ENCODE assay signal across 1 cellular context in the genomic region with DNA sequence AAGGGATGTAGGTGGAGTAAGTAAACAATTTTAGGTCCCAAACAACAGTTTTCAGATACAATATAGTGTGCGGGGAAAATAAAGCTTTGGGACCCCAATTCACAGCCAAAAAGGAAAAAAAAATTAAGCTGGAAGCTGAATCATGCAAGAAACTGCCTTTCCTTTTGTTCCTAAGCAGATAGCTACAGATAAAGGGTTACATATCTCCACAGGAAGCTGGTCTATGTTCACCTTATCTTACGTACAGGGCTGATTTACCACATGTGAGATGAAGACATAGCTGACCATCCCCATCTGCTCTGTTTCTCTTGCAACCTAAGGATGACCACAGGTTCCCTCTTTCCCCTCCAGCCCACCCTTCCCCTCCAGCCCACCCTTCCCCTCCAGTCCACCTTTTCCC.
TF ChIP-seq lines count a peak whose summit lies in the region.

No MANE protein-coding gene starts in this region.

TF ChIP-seq in K562, 482 proteins besides CTCF, POLR2A, EP300 and RAD21 (continued from another document and continues in another):
- TF ChIP-seq, protein P1, sequence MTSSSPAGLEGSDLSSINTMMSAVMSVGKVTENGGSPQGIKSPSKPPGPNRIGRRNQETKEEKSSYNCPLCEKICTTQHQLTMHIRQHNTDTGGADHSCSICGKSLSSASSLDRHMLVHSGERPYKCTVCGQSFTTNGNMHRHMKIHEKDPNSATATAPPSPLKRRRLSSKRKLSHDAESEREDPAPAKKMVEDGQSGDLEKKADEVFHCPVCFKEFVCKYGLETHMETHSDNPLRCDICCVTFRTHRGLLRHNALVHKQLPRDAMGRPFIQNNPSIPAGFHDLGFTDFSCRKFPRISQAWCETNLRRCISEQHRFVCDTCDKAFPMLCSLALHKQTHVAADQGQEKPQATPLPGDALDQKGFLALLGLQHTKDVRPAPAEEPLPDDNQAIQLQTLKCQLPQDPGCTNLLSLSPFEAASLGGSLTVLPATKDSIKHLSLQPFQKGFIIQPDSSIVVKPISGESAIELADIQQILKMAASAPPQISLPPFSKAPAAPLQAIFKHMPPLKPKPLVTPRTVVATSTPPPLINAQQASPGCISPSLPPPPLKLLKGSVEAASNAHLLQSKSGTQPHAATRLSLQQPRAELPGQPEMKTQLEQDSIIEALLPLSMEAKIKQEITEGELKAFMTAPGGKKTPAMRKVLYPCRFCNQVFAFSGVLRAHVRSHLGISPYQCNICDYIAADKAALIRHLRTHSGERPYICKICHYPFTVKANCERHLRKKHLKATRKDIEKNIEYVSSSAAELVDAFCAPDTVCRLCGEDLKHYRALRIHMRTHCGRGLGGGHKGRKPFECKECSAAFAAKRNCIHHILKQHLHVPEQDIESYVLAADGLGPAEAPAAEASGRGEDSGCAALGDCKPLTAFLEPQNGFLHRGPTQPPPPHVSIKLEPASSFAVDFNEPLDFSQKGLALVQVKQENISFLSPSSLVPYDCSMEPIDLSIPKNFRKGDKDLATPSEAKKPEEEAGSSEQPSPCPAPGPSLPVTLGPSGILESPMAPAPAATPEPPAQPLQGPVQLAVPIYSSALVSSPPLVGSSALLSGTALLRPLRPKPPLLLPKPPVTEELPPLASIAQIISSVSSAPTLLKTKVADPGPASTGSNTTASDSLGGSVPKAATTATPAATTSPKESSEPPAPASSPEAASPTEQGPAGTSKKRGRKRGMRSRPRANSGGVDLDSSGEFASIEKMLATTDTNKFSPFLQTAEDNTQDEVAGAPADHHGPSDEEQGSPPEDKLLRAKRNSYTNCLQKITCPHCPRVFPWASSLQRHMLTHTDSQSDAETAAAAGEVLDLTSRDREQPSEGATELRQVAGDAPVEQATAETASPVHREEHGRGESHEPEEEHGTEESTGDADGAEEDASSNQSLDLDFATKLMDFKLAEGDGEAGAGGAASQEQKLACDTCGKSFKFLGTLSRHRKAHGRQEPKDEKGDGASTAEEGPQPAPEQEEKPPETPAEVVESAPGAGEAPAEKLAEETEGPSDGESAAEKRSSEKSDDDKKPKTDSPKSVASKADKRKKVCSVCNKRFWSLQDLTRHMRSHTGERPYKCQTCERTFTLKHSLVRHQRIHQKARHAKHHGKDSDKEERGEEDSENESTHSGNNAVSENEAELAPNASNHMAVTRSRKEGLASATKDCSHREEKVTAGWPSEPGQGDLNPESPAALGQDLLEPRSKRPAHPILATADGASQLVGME (CRISPR knock-in tag; IDR thresholded peaks at IDR 0.05), result no peak
- TF ChIP-seq MAFK (IDR thresholded peaks at IDR 0.05; ENCODE audit: low read length) (no peak), NCOR1 (IDR thresholded peaks at IDR 0.05) (peak; percentile 21; the same call in 1 of the 2 replicates), RFX7 (CRISPR knock-in tag; IDR thresholded peaks at IDR 0.05) (no peak), TRIM24 (IDR thresholded peaks at IDR 0.05) (peak in 1 of 2 experiments; percentile 41; a peak in 1 of 4 replicates), SIN3B (IDR thresholded peaks at IDR 0.05; ENCODE audit: low read depth) (no peak), FOXK2 (conservative IDR thresholded peaks at IDR 0.05 in 1 of 2, IDR thresholded peaks at IDR 0.05 in 1 of 2; ENCODE audit: low read depth in 2 of 2) (no peak), POLR2AphosphoS2 (IDR thresholded peaks at IDR 0.05; ENCODE audit: low read length) (no peak), ZNF561 (CRISPR knock-in tag; conservative IDR thresholded peaks at IDR 0.05) (no peak), ZNF24 (IDR thresholded peaks at IDR 0.05) (no peak), SMARCA4 (IDR thresholded peaks at IDR 0.05) (peak; percentile 56; the same call in 1 of the 2 replicates), CTBP1 (IDR thresholded peaks at IDR 0.05; ENCODE audit: borderline replicate concordance) (peak; percentile 23; the same call in 1 of the 2 replicates), SMARCE1 (IDR thresholded peaks at IDR 0.05) (0 out of 2 replicates have a peak, but pooled peaks have one; percentile 20), ZNF146 (CRISPR knock-in tag; IDR thresholded peaks at IDR 0.05; ENCODE audit: unreplicated experiment) (no peak), ZNF764 (CRISPR knock-in tag; IDR thresholded peaks at IDR 0.05; ENCODE audit: low read depth) (no peak), PTBP1 (IDR thresholded peaks at IDR 0.05; ENCODE audit: low read depth, low read length) (no peak), GABPA (tag; conservative IDR thresholded peaks at IDR 0.05; ENCODE audit: low read depth) (0 out of 2 replicates have a peak, but pooled peaks have one; percentile 28), GABPB2 (CRISPR knock-in tag; conservative IDR thresholded peaks at IDR 0.05) (no peak), MTA2 (IDR thresholded peaks at IDR 0.05; ENCODE audit: low read depth) (0 out of 2 replicates have a peak, but pooled peaks have one; percentile 32), MTA3 (IDR thresholded peaks at IDR 0.05; ENCODE audit: borderline replicate concordance) (no peak), ZNF780A (CRISPR knock-in tag; IDR thresholded peaks at IDR 0.05) (no peak), ARID1B (IDR thresholded peaks at IDR 0.05) (peak; percentile 74), CXXC5 (CRISPR knock-in tag; IDR thresholded peaks at IDR 0.05) (0 out of 2 replicates have a peak, but pooled peaks have one; percentile 13)
- TF ChIP-seq, protein P2, sequence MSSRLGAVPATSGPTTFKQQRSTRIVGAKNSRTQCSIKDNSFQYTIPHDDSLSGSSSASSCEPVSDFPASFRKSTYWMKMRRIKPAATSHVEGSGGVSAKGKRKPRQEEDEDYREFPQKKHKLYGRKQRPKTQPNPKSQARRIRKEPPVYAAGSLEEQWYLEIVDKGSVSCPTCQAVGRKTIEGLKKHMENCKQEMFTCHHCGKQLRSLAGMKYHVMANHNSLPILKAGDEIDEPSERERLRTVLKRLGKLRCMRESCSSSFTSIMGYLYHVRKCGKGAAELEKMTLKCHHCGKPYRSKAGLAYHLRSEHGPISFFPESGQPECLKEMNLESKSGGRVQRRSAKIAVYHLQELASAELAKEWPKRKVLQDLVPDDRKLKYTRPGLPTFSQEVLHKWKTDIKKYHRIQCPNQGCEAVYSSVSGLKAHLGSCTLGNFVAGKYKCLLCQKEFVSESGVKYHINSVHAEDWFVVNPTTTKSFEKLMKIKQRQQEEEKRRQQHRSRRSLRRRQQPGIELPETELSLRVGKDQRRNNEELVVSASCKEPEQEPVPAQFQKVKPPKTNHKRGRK (tag; IDR thresholded peaks at IDR 0.05), result no peak
- TF ChIP-seq, protein P3, sequence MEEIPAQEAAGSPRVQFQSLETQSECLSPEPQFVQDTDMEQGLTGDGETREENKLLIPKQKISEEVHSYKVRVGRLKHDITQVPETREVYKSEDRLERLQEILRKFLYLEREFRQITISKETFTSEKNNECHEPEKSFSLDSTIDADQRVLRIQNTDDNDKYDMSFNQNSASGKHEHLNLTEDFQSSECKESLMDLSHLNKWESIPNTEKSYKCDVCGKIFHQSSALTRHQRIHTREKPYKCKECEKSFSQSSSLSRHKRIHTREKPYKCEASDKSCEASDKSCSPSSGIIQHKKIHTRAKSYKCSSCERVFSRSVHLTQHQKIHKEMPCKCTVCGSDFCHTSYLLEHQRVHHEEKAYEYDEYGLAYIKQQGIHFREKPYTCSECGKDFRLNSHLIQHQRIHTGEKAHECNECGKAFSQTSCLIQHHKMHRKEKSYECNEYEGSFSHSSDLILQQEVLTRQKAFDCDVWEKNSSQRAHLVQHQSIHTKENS (CRISPR knock-in tag; IDR thresholded peaks at IDR 0.05), result no peak
- TF ChIP-seq, protein P4, sequence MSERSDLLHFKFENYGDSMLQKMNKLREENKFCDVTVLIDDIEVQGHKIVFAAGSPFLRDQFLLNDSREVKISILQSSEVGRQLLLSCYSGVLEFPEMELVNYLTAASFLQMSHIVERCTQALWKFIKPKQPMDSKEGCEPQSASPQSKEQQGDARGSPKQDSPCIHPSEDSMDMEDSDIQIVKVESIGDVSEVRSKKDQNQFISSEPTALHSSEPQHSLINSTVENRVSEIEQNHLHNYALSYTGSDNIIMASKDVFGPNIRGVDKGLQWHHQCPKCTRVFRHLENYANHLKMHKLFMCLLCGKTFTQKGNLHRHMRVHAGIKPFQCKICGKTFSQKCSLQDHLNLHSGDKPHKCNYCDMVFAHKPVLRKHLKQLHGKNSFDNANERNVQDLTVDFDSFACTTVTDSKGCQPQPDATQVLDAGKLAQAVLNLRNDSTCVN (CRISPR knock-in tag; IDR thresholded peaks at IDR 0.05), result no peak
- TF ChIP-seq, protein P5, sequence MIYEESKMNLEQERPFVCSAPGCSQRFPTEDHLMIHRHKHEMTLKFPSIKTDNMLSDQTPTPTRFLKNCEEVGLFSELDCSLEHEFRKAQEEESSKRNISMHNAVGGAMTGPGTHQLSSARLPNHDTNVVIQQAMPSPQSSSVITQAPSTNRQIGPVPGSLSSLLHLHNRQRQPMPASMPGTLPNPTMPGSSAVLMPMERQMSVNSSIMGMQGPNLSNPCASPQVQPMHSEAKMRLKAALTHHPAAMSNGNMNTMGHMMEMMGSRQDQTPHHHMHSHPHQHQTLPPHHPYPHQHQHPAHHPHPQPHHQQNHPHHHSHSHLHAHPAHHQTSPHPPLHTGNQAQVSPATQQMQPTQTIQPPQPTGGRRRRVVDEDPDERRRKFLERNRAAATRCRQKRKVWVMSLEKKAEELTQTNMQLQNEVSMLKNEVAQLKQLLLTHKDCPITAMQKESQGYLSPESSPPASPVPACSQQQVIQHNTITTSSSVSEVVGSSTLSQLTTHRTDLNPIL (CRISPR knock-in tag; IDR thresholded peaks at IDR 0.05), result no peak
- TF ChIP-seq, protein P6, sequence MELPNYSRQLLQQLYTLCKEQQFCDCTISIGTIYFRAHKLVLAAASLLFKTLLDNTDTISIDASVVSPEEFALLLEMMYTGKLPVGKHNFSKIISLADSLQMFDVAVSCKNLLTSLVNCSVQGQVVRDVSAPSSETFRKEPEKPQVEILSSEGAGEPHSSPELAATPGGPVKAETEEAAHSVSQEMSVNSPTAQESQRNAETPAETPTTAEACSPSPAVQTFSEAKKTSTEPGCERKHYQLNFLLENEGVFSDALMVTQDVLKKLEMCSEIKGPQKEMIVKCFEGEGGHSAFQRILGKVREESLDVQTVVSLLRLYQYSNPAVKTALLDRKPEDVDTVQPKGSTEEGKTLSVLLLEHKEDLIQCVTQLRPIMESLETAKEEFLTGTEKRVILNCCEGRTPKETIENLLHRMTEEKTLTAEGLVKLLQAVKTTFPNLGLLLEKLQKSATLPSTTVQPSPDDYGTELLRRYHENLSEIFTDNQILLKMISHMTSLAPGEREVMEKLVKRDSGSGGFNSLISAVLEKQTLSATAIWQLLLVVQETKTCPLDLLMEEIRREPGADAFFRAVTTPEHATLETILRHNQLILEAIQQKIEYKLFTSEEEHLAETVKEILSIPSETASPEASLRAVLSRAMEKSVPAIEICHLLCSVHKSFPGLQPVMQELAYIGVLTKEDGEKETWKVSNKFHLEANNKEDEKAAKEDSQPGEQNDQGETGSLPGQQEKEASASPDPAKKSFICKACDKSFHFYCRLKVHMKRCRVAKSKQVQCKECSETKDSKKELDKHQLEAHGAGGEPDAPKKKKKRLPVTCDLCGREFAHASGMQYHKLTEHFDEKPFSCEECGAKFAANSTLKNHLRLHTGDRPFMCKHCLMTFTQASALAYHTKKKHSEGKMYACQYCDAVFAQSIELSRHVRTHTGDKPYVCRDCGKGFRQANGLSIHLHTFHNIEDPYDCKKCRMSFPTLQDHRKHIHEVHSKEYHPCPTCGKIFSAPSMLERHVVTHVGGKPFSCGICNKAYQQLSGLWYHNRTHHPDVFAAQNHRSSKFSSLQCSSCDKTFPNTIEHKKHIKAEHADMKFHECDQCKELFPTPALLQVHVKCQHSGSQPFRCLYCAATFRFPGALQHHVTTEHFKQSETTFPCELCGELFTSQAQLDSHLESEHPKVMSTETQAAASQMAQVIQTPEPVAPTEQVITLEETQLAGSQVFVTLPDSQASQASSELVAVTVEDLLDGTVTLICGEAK (IDR thresholded peaks at IDR 0.05), result peak; percentile 56; the same call in 1 of the 2 replicates
- TF ChIP-seq, protein P6 (CRISPR knock-in tag; IDR thresholded peaks at IDR 0.05), result no peak
- TF ChIP-seq, protein P7, sequence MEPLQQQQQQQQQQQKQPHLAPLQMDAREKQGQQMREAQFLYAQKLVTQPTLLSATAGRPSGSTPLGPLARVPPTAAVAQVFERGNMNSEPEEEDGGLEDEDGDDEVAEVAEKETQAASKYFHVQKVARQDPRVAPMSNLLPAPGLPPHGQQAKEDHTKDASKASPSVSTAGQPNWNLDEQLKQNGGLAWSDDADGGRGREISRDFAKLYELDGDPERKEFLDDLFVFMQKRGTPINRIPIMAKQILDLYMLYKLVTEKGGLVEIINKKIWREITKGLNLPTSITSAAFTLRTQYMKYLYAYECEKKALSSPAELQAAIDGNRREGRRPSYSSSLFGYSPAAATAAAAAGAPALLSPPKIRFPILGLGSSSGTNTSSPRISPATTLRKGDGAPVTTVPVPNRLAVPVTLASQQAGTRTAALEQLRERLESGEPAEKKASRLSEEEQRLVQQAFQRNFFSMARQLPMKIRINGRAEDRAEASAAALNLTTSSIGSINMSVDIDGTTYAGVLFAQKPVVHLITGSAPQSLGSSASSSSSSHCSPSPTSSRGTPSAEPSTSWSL (CRISPR knock-in tag; IDR thresholded peaks at IDR 0.05; ENCODE audit: borderline replicate concordance), result no peak
